1 cellular context compared by ENCODE assay signal in the genomic region with DNA sequence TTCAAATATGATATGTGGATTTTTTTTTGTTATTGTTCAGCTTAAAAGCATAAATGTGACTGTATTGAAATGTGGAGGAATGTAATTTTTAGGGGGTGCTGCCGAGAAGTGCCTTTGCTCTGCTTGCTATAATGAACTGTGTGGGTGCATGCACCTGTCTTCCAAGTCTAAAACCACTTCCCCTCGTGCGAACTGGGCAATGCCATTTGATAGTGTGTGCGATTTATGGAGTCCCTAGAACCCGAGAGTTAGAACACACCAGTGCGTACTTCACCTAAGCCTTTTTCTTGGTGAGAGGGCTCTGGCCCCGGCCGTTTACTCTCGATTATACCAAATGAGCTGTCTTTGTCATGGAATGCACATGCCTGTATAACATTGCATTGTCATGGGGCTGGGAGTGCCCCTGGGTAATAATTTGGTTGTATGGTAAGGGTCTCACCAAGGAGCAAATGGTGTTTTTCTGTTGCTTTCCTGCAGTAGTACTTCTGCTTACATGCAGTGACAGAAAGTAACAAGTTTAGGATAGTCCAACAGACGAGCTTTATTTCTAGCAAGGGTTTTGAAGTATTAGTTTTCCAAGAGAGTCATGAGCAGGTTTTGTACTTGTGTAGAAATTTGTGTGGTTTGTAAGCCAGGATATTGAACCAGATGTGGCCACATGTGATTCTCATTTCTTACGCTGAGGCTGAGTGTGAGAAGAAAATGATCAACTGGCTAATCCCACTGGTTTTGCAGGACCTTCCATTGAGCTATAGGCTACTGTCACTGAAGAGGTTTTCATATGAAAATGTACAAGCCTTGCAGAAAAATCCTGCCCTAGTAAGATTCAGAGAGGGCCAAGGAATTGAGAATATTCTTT.
TF ChIP-seq lines count a peak whose summit lies in the region.

No MANE protein-coding gene starts in this region.

TF ChIP-seq in HCT116, 20 proteins besides CTCF, POLR2A, EP300 and RAD21 (continued from another document):
- TF ChIP-seq REST (IDR thresholded peaks at IDR 0.05; ENCODE audit: low read depth), result no peak
TF ChIP-seq in HCT116: peak in this region for 0.
